8 cellular contexts compared by ENCODE assay signal in the genomic region with DNA sequence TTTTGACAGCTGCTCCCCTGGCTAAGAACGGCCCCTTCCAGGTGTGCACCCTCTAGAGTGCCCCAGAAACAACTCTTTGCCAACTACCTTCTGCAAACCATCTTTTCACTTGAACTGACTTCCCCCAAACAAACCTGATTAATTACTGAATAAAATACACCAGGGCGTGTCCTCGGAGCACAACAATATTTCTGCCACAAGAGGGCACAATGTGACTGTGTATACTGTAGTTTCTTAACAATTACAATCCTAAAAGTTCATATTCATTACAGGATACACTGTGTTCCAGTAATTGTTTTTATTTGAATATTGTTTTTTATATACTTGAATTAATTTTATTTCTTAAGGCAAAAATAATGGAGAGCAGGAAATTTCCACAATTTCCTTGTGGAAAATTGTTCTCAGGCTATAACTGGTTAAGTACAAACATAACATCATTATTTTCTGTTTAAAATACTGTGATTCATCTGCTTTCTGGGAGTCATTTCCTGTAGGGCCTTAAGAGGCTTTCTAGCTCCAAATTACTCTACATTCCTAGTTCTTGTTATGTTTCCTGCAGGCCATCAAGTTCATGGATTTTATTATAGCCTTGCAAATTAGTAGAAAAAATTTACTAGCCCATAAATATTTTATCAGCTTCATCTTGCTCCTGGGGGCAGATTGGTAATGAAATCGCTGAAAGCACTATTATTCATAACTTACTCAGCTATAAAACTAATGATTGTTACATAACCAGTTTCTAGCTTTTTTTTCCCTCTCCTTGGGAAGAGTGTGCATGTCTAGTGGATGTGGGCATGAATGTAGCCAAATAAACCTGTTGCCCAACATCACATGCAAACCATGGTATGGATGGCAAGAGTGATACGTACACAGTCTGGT. TPM values are rescaled to one million over a fixed set of nuclear protein-coding genes. Genes with fewer than 3 reads are reported as not detected.
DNase-seq lines count a peak whose midpoint lies in the region; ATAC-seq, FAIRE-seq and TF ChIP-seq lines count a peak whose summit lies in the region.

No MANE protein-coding gene starts in this region.

- POLR2A ChIA-PET in H1 (lab: Charles Lee; ENCODE audit: partially characterized antibody) = no interaction called here

- no peak overlapping the region for H2BK20ac ChIP-seq in H1 (ENCODE audit: low read length)

- no peak overlapping the region for H4K91ac ChIP-seq in H1 (replicated peaks; ENCODE audit: insufficient read length, low read length)

- FAIRE-seq in H1 (lab: Jason Lieb, UNC) = no peak

- no peak overlapping the region for H2BK15ac ChIP-seq in H1 (ENCODE audit: low read length)

- H2AFZ ChIP-seq in H1 (ENCODE audit: low read length) = no peak overlapping the region

- no peak overlapping the region for H4K8ac ChIP-seq in H1 (ENCODE audit: extremely low read depth, insufficient read depth, low read length)

- no peak overlapping the region for H3K4me2 ChIP-seq in H1 (ENCODE audit: insufficient read depth in 1 of 2, low read depth in 2 of 2, low read length in 2 of 2)

- no peak overlapping the region for H2BK5ac ChIP-seq in H1 (ENCODE audit: low read depth, low read length)

- H3K27ac ChIP-seq in H1 (ENCODE audit: low read depth, low read length) (no peak overlapping the region), temporal lobe (ENCODE audit: low read depth, low read length) (peak overlapping the region; percentile 5)

- no peak overlapping the region for H2BK12ac ChIP-seq in H1 (ENCODE audit: low read depth, low read length)

- no peaks in the 10 kb centered on the region for H3K79me1 ChIP-seq in H1 (ENCODE audit: low read depth, low read length)

- CTCF ChIA-PET in H1 (lab: Charles Lee; ENCODE audit: partially characterized antibody) = interaction anchor here (0.6 to 2.6 kb wide), 31 partner anchors 8 to 482 kb away, joined by 3 to 12 read pairs (median 3); no protein-coding TSS in a partner anchor

- peak in 2 of 3 experiments; percentile 63 to 69; a peak in 3 of 4 replicates for TF ChIP-seq CTCF in H1 (IDR thresholded peaks at IDR 0.05; ENCODE audit: control extremely low read depth in 1 of 3, insufficient read depth in 1 of 3, low read depth in 1 of 3, low read length in 3 of 3)

- H3K23ac ChIP-seq in H1 (ENCODE audit: insufficient read length) = no peak overlapping the region

- H3K9ac ChIP-seq in H1 (replicated peaks in 1 of 4; ENCODE audit: extremely low read depth in 1 of 4, low read depth in 3 of 4, low read length in 3 of 4) = no peak overlapping the region

- no peak overlapping the region for H2BK120ac ChIP-seq in H1 (replicated peaks; ENCODE audit: low read depth, low read length)

- H3K56ac ChIP-seq in H1 (replicated peaks; ENCODE audit: insufficient read length, low read depth, low read length) = no peak overlapping the region

- H2AK5ac ChIP-seq in H1 (ENCODE audit: low read depth, low read length) = no peak overlapping the region

- no peaks in the 10 kb centered on the region for H3K9me3 ChIP-seq in H1 (ENCODE audit: insufficient read depth in 2 of 2, low read depth in 1 of 2, low read length in 1 of 2)

- TF ChIP-seq EP300 in H1 (IDR thresholded peaks at IDR 0.05; ENCODE audit: borderline replicate concordance in 1 of 2, low read depth in 2 of 2, low read length in 2 of 2) = no peak

- no peak overlapping the region for H3K14ac ChIP-seq in H1 (ENCODE audit: insufficient read length)

- DNase-seq in COR-L47 (lab: John Stamatoyannopoulos, UW) (peak; percentile 44), NCI-H748 treated with DMSO at 0.1 percent for 48 hours (lab: John Stamatoyannopoulos, UW) (peak; percentile 77), H1 (ENCODE audit: low read depth in 1 of 2, low spot score in 2 of 2) (peak in 1 of 2 experiments; percentile 52), mucosa of gallbladder (ENCODE audit: low spot score) (peak; percentile 67)
- peak; percentile 24 for DNase-seq in activated CD4-positive, alpha-beta T cell treated with anti-CD3 and anti-CD28 coated beads, Interleukin-2, amount 50 U/mL, for 1 hour

- H3K4ac ChIP-seq in H1 (replicated peaks; ENCODE audit: insufficient read length, low read depth, low read length) = no peak overlapping the region

- peak; percentile 89 to 92 for TF ChIP-seq RAD21 in H1 (IDR thresholded peaks at IDR 0.05 in 1 of 2, conservative IDR thresholded peaks at IDR 0.05 in 1 of 2; ENCODE audit: low read depth in 2 of 2, low read length in 2 of 2)

- WGBS in H1 (ENCODE audit: extremely low coverage in 1 of 2, insufficient coverage in 1 of 2, insufficient read length in 1 of 2, insufficient replicate concordance in 2 of 2, low coverage in 1 of 2, low lambda C conversion rate in 2 of 2, missing lambda C conversion rate in 1 of 2), 2 experiments = 39% methylated on average over 5 of the region's 5 CpGs; no CpG with 5 or more reads in 1 of the 2 experiments

- TF ChIP-seq POLR2A in H1 (IDR thresholded peaks at IDR 0.05; ENCODE audit: control extremely low read depth in 1 of 2, low read depth in 2 of 2, low read length in 2 of 2) = no peak

- no peaks in the 10 kb centered on the region for H4K20me1 ChIP-seq in H1 (replicated peaks in 1 of 2; ENCODE audit: control insufficient read depth in 1 of 2, insufficient read depth in 2 of 2, low read length in 2 of 2)

- ATAC-seq in HG02798 (IDR thresholded peaks at IDR 0.05; ENCODE audit: poor library complexity, unreplicated experiment) (peak; percentile 56), GM18858 (IDR thresholded peaks at IDR 0.05; ENCODE audit: unreplicated experiment) (no peak)

- no peaks in the 10 kb centered on the region for H3K27me3 ChIP-seq in H1 (replicated peaks in 1 of 4; ENCODE audit: control insufficient read depth in 3 of 4, extremely low read depth in 1 of 4, insufficient read depth in 3 of 4, low read length in 3 of 4)

- no peaks in the 10 kb centered on the region for H3K23me2 ChIP-seq in H1 (ENCODE audit: low read depth, low read length)

- H3K4me3 ChIP-seq in H1 (ENCODE audit: extremely low read depth in 1 of 4, insufficient read depth in 2 of 4, low read depth in 3 of 4, low read length in 4 of 4) = no peak overlapping the region

- no peaks in the 10 kb centered on the region for H3K79me2 ChIP-seq in H1 (ENCODE audit: control insufficient read depth in 1 of 2, insufficient read depth in 2 of 2, low read length in 2 of 2)

- H3K18ac ChIP-seq in H1 (ENCODE audit: extremely low read depth, low read length) = no peak overlapping the region

- no peak overlapping the region for H4K5ac ChIP-seq in H1 (ENCODE audit: insufficient read length, low read depth, low read length)

- peaks cover 0 to 2% (median 0%) of the 10 kb centered on the region in 4 experiments; a peak in 1 of 7 replicates for H3K4me1 ChIP-seq in H1 (replicated peaks in 1 of 4; ENCODE audit: control insufficient read depth in 3 of 4, insufficient read depth in 4 of 4, low read length in 3 of 4)

- H3K36me3 ChIP-seq in H1 (ENCODE audit: control insufficient read depth in 2 of 4, insufficient read depth in 4 of 4, low read length in 3 of 4) = no peaks in the 10 kb centered on the region

TF ChIP-seq in H1, 55 proteins besides CTCF, POLR2A, EP300 and RAD21:
- no peak for TF ChIP-seq KDM4A (IDR thresholded peaks at IDR 0.05; ENCODE audit: low read depth, low read length, severe bottlenecking)

RNA-seq across cellular contexts. Expression of gene SLC22A16, which starts 51.9 kb away (rescaled TPM):
- total RNA-seq in H1 (2021; fragmentation: NEBNext Ultra II Directional; extraction: Animal tissue kit (Norgen Biotek cat#: 25700)) = not detected in 2 replicates
- polyA plus RNA-seq in H1 (2011; rRNA removed) = not detected in 2 replicates
- polyA plus RNA-seq in H1 (2011; cell fraction: cytosol; rRNA removed) = not detected
- not detected for polyA plus RNA-seq in H1 (2011; cell fraction: nucleus; rRNA removed)
- not detected in 4 replicates for polyA plus RNA-seq in H1 (2012, experiment 1 of 2)
- not detected for polyA plus RNA-seq in H1 (2012, experiment 2 of 2)
- polyA plus RNA-seq in H1 (2013, experiment 1 of 2) = not detected
- polyA plus RNA-seq in H1 (2013, experiment 2 of 2) = not detected
- polyA minus RNA-seq in H1 (2011; rRNA and poly(A)+ RNA removed) = not detected in 2 replicates
- not detected for polyA minus RNA-seq in H1 (2011; cell fraction: cytosol; rRNA and poly(A)+ RNA removed)
- not detected for polyA minus RNA-seq in H1 (2011; cell fraction: nucleus; rRNA and poly(A)+ RNA removed)
- total RNA-seq in mucosa of gallbladder (not detected), temporal lobe (0.49 TPM)
